Comparison of ENCODE assay signal across 8 cellular contexts in the genomic region with DNA sequence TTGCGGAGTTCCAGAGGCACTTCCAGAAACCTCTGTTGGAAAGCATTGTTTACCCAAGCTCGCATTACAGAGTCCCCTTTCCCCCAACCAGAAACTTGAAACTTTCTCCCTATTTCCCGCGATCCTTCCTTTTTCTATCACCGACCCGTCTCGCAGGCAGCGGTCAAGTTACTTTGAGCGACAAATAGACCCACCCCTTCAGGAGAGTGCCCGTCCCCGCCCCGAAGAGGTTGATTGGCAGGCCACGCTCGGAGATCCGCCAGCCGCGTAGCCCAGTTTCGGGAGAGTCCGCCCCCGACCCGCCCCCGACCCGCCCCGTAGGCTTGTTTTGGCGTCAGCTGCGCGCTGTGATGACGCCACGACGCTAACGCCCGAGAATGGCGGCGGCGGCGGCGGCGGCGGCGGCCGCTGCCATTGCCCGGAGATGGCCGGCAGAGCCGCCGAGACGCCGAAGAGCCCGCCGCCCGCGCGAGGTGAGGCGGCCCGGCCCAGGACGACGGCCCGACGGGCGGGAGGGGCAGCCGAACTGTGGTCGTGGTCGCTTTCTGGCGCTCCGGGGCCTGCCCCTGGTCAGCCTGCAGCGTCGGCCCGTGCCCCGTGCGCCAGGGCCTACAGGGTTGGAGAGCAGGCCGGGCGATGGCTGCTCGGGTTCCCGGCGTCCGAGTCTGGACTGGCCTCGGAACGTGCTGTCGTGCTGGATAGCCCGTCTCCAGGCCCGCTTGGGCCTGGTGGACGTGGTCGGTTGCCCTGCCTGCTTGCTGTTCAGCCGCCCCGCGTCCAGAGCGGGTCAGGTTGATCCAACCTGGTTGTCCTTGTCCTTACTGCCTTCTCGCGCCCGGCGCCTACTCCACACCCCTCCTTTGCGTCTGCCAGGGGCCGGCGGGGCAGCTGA. TPM values are rescaled to one million over a fixed set of nuclear protein-coding genes. Genes with fewer than 3 reads are reported as not detected.
A peak's percentile ranks its signal among the peaks of the same experiment; 100 is the strongest.
DNase-seq lines count a peak whose midpoint lies in the region; ATAC-seq and TF ChIP-seq lines count a peak whose summit lies in the region.

A gene (plus strand): TSS at position 356 of the 892 bp plus-strand sequence. CDS start 15,496 bp downstream, outside the sequence.

- peak within 1 kb of the TSS; percentile 93 for H3K27ac ChIP-seq in colonic mucosa

- intact Hi-C loops in activated CD4-positive, alpha-beta T cell treated with anti-CD3 and anti-CD28 coated beads, Interleukin-2, amount 10 ng/mL, durations not matched to agents 24 days and 14 days (cut with micrococcal nuclease): loop anchor here (1.0 to 5.0 kb wide), 6 partner anchors 20 to 233 kb away; a partner anchor contains a TSS
- intact Hi-C loops in colonic mucosa (cut with DNase I): no loop called here
- intact Hi-C loops in left colon (cut with DNase I, micrococcal nuclease): no loop called here

- peak within 1 kb of the TSS; percentile 100 for H3K9ac ChIP-seq in colonic mucosa (ENCODE audit: low read depth in 2 of 2, low read length in 2 of 2)

- H3K4me3 ChIP-seq in BE2C (ENCODE audit: low read depth, low read length) (peak within 1 kb of the TSS; percentile 83), colonic mucosa (peak within 1 kb of the TSS; percentile 96)

- peak; percentile 88 for ATAC-seq in GM19324 (IDR thresholded peaks at IDR 0.05; ENCODE audit: low FRiP score, unreplicated experiment)
- peak; percentile 88 for ATAC-seq in HG03460 (IDR thresholded peaks at IDR 0.05; ENCODE audit: unreplicated experiment)
- peak; percentile 91 for ATAC-seq in left colon

- DNase-seq in BE2C (peak; percentile 97), NCI-H526 treated with DMSO at 0.1 percent for 48 hours (lab: John Stamatoyannopoulos, UW) (peak; percentile 79), colonic mucosa (peak; percentile 98), left colon (peak; percentile 96)
- peak; percentile 97 for DNase-seq in activated CD4-positive, alpha-beta T cell treated with anti-CD3 and anti-CD28 coated beads, Interleukin-2, amount 10 ng/mL, durations not matched to agents 24 days and 14 days
- DNase-seq in stimulated activated CD4-positive, alpha-beta T cell treated with anti-CD3 and anti-CD28 coated beads, Interleukin-1b, Interleukin-23, amount 100 ng/mL, for 4 hours (ENCODE audit: low read depth in 2 of 2): peak; percentile 89 to 93

- no peaks in the 10 kb centered on the region for H3K27me3 Mint-ChIP-seq in activated CD4-positive, alpha-beta T cell treated with anti-CD3 and anti-CD28 coated beads, Interleukin-2, amount 10 ng/mL, durations not matched to agents 24 days and 14 days

- H3K36me3 ChIP-seq in BE2C (no peaks in the 10 kb centered on the region; the same call in 1 of the 2 replicates), colonic mucosa (no peaks in the 10 kb centered on the region)

- no peaks in the 10 kb centered on the region for H3K4me1 ChIP-seq in BE2C
- peaks cover 11% of the 10 kb centered on the region for H3K4me1 ChIP-seq in colonic mucosa

- no peaks in the 10 kb centered on the region for H3K9me3 ChIP-seq in BE2C
- H3K9me3 ChIP-seq in colonic mucosa: no peaks in the 10 kb centered on the region

- no peaks in the 10 kb centered on the region for H3K9me3 Mint-ChIP-seq in activated CD4-positive, alpha-beta T cell treated with anti-CD3 and anti-CD28 coated beads, Interleukin-2, amount 10 ng/mL, durations not matched to agents 24 days and 14 days

- H3K4me3 Mint-ChIP-seq in activated CD4-positive, alpha-beta T cell treated with anti-CD3 and anti-CD28 coated beads, Interleukin-2, amount 10 ng/mL, durations not matched to agents 24 days and 14 days: peak within 1 kb of the TSS; percentile 97

- peak within 1 kb of the TSS; percentile 94 for H3K27ac Mint-ChIP-seq in activated CD4-positive, alpha-beta T cell treated with anti-CD3 and anti-CD28 coated beads, Interleukin-2, amount 10 ng/mL, durations not matched to agents 24 days and 14 days

- no peaks in the 10 kb centered on the region for H3K36me3 Mint-ChIP-seq in activated CD4-positive, alpha-beta T cell treated with anti-CD3 and anti-CD28 coated beads, Interleukin-2, amount 10 ng/mL, durations not matched to agents 24 days and 14 days (ENCODE audit: low read depth)

- no peak for TF ChIP-seq CTCF in BE2C (IDR thresholded peaks at IDR 0.05; ENCODE audit: low read depth, low read length)
- TF ChIP-seq CTCF in colonic mucosa (IDR thresholded peaks at IDR 0.05): no peak

- H3K4me1 Mint-ChIP-seq in activated CD4-positive, alpha-beta T cell treated with anti-CD3 and anti-CD28 coated beads, Interleukin-2, amount 10 ng/mL, durations not matched to agents 24 days and 14 days: peaks cover 22% of the 10 kb centered on the region

- no peaks in the 10 kb centered on the region for H3K27me3 ChIP-seq in BE2C
- H3K27me3 ChIP-seq in colonic mucosa: no peaks in the 10 kb centered on the region

RNA-seq across cellular contexts. Expression of the gene that starts here (rescaled TPM):
- polyA plus RNA-seq in BE2C (2012; ENCODE audit: insufficient read depth, insufficient read length, low read depth): 76.3 TPM
- total RNA-seq in activated CD4-positive, alpha-beta T cell treated with anti-CD3 and anti-CD28 coated beads, Interleukin-2, amount 10 ng/mL, durations not matched to agents 24 days and 14 days: 14.4 and 16.3 TPM in 2 replicates
- total RNA-seq in colonic mucosa (10 to 100 TPM; 24.5 to 34.7 TPM), left colon (10 to 100 TPM; 31.7 to 36.6 TPM)

Comparison
In these comparisons a context has a peak if more than half of its experiments do, and no peak if none do; other contexts are left out.
1. Peak in every context shown above with its lines: DNase-seq, ATAC-seq, H3K4me3 ChIP-seq and H3K27ac ChIP-seq.